In the genomic region with DNA sequence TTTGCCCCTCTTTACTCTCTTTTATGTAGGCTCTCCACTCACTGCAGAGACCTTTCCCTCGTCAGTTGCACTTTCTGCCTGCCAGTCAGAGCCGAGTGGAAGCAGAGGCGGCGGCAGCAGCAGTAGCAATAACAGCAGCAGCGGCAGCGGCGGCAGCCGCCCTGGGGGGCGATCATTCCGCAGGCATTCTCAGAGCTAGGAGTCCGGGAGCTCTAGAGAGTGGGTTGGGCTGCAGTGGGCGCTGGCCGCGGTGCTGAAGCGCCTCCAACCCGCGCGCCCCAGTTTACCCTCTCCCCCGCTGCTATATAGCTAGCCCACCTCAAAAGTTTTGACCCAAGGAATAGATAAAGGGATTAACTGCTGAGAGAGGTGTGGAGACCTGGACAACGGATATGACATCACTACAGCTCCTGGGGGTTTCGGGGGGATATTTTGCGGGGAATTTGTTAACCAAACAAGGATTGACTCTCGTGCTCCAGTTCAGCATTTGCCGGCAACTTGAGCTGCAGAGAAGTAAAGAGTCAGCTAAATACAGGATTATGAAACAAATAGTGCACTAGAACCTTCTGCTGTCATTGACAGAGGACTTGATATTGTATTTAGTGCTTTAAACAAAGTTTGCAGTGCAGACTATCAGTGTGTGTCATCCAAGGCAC, we compare ENCODE assay signal across 10 cellular contexts. TPM values are rescaled to one million over a fixed set of nuclear protein-coding genes. Genes with fewer than 3 reads are reported as not detected.
DNase-seq lines count a peak whose midpoint lies in the region; ATAC-seq, FAIRE-seq and TF ChIP-seq lines count a peak whose summit lies in the region.
"Had no signal": no experiment of that assay in that cellular context is flagged by ENCODE, and none has a peak within 500 bp of the region (broad histone marks: within the 10 kb centered on the region; RNA-seq: fewer than 3 reads in every experiment).

A gene (minus strand): TSS at position 97 of the 656 bp plus-strand sequence.

- H3K36me3 ChIP-seq in HepG2 (replicated peaks in 1 of 2; ENCODE audit: control insufficient read depth in 1 of 2, insufficient read depth in 2 of 2, low read length in 2 of 2), result no peaks in the 10 kb centered on the region

- POLR2A ChIA-PET in activated naive CD8-positive, alpha-beta T cell treated with anti-CD3 and anti-CD28 coated beads, Interleukin-2, amount 10 ng/mL, durations not matched to agents 7 days and 5 days (lab: Charles Lee), result no interaction called here
- POLR2A ChIA-PET in HepG2 (lab: Yijun Ruan, JAX), result no interaction called here

- H3K27ac ChIP-seq in HepG2 (ENCODE audit: extremely low read length, insufficient read depth, low read length), result no peak within 1 kb of the TSS

- no peak within 1 kb of the TSS for H3K4me2 ChIP-seq in HepG2 (ENCODE audit: low read depth, low read length)

- no peak within 1 kb of the TSS for H3K4me3 Mint-ChIP-seq in activated naive CD8-positive, alpha-beta T cell treated with anti-CD3 and anti-CD28 coated beads, Interleukin-2, amount 10 ng/mL, durations not matched to agents 7 days and 5 days
- H3K4me3 Mint-ChIP-seq in immature natural killer cell, result no peak within 1 kb of the TSS

- H3K4me1 Mint-ChIP-seq in activated naive CD8-positive, alpha-beta T cell treated with anti-CD3 and anti-CD28 coated beads, Interleukin-2, amount 10 ng/mL, durations not matched to agents 7 days and 5 days, result no peaks in the 10 kb centered on the region
- H3K4me1 Mint-ChIP-seq in immature natural killer cell, result no peaks in the 10 kb centered on the region

- FAIRE-seq in HepG2 (lab: Jason Lieb, UNC), result no peak
- FAIRE-seq: keratinocyte had no signal

- no peaks in the 10 kb centered on the region for H3K9me3 ChIP-seq in HepG2 (ENCODE audit: low read length)

- no peak for TF ChIP-seq RAD21 in HepG2 (CRISPR knock-in tag; IDR thresholded peaks at IDR 0.05)

- TF ChIP-seq CTCF in HepG2 (CRISPR knock-in tag; IDR thresholded peaks at IDR 0.05), result no peak

- no peak within 1 kb of the TSS for H3K9ac ChIP-seq in HepG2 (ENCODE audit: insufficient read depth, low read depth, low read length)

- TF ChIP-seq EP300 in HepG2 (IDR thresholded peaks at IDR 0.05; ENCODE audit: low read depth in 2 of 2, low read length in 2 of 2) (no peak), HepG2 (CRISPR knock-in tag; IDR thresholded peaks at IDR 0.05; ENCODE audit: borderline replicate concordance) (no peak)

- 3% methylated on average over 23 of the region's 24 CpGs for WGBS in HepG2 (ENCODE audit: low lambda C conversion rate)

- H3K36me3 Mint-ChIP-seq in activated naive CD8-positive, alpha-beta T cell treated with anti-CD3 and anti-CD28 coated beads, Interleukin-2, amount 10 ng/mL, durations not matched to agents 7 days and 5 days, result no peaks in the 10 kb centered on the region
- H3K36me3 Mint-ChIP-seq in immature natural killer cell, result peaks cover 0 to 4% (median 0%) of the 10 kb centered on the region in 3 donors

- CTCF ChIA-PET in HepG2 (lab: Yijun Ruan, JAX; ENCODE audit: low intra/inter-chr PET ratio, low total read pairs), result no interaction called here

- H3K79me2 ChIP-seq in HepG2 (ENCODE audit: insufficient read depth, low read length), result no peaks in the 10 kb centered on the region

- H3K27me3 ChIP-seq in HepG2 (ENCODE audit: control insufficient read depth in 1 of 2, insufficient read depth in 2 of 2, low read length in 2 of 2), result no peaks in the 10 kb centered on the region

- no peak within 1 kb of the TSS for H3K4me3 ChIP-seq in HepG2 (replicated peaks in 1 of 3; ENCODE audit: insufficient read depth in 1 of 3, low read depth in 2 of 3, low read length in 3 of 3)

- H3K27ac Mint-ChIP-seq in activated naive CD8-positive, alpha-beta T cell treated with anti-CD3 and anti-CD28 coated beads, Interleukin-2, amount 10 ng/mL, durations not matched to agents 7 days and 5 days, result no peak within 1 kb of the TSS
- H3K27ac Mint-ChIP-seq in immature natural killer cell, result no peak within 1 kb of the TSS

- no peaks in the 10 kb centered on the region for H4K20me1 ChIP-seq in HepG2 (ENCODE audit: insufficient read depth, low read length)

- DNase-seq in DMS153 (lab: John Stamatoyannopoulos, UW) (peak; percentile 25), HPDE6-E6E7 (ENCODE audit: extremely low spot score) (peak; percentile 23), HepG2 (ENCODE audit: low spot score) (peak; percentile 1), immature natural killer cell (no peak), NK-92 (lab: John Stamatoyannopoulos, UW; ENCODE audit: unreplicated experiment) (no peak)
- no peak for DNase-seq in activated naive CD8-positive, alpha-beta T cell treated with anti-CD3 and anti-CD28 coated beads, Interleukin-2, amount 10 ng/mL, durations not matched to agents 7 days and 5 days

- H3K4me1 ChIP-seq in HepG2 (ENCODE audit: insufficient read depth, low read length), result no peaks in the 10 kb centered on the region

- BruUV-seq in HepG2 (replicated peaks; lab: Mats Ljungman, UMichigan), result no TSS peak

- intact Hi-C loops in HepG2 (cut with micrococcal nuclease; ENCODE audit: unreplicated experiment), result no loop called here

- H3K9me3 Mint-ChIP-seq in activated naive CD8-positive, alpha-beta T cell treated with anti-CD3 and anti-CD28 coated beads, Interleukin-2, amount 10 ng/mL, durations not matched to agents 7 days and 5 days, result no peaks in the 10 kb centered on the region
- peaks cover 0 to 21% (median 5%) of the 10 kb centered on the region in 6 donors for H3K9me3 Mint-ChIP-seq in immature natural killer cell

- ATAC-seq in activated naive CD8-positive, alpha-beta T cell treated with anti-CD3 and anti-CD28 coated beads, Interleukin-2, amount 10 ng/mL, durations not matched to agents 7 days and 5 days (ENCODE audit: low read depth), result peak; percentile 56
- ATAC-seq in HepG2 (peak; percentile 88), GM21737 (IDR thresholded peaks at IDR 0.05; ENCODE audit: unreplicated experiment) (no peak), HG02840 (IDR thresholded peaks at IDR 0.05; ENCODE audit: low FRiP score, unreplicated experiment) (no peak)

- peaks cover 15% of the 10 kb centered on the region for H3K27me3 Mint-ChIP-seq in activated naive CD8-positive, alpha-beta T cell treated with anti-CD3 and anti-CD28 coated beads, Interleukin-2, amount 10 ng/mL, durations not matched to agents 7 days and 5 days
- peaks cover 0 to 1% (median 0%) of the 10 kb centered on the region in 3 donors for H3K27me3 Mint-ChIP-seq in immature natural killer cell (ENCODE audit: low read depth in 3 of 3)

- in situ Hi-C loops in HepG2 (cut with HindIII; ENCODE audit: extremely low pct_ligation_motif_present, low pct_unique_long_range_greater_than_20kb), result no loop called here

- TF ChIP-seq POLR2A in HepG2 (IDR thresholded peaks at IDR 0.05; ENCODE audit: insufficient read depth in 1 of 2, low read depth in 2 of 2, low read length in 2 of 2), result no peak

- H2AFZ ChIP-seq in HepG2 (ENCODE audit: low read length), result no peak within 1 kb of the TSS

TF ChIP-seq in HepG2, 621 proteins besides CTCF, POLR2A, EP300 and RAD21 (continues in another document):
- TF ChIP-seq SALL1 (CRISPR knock-in tag; IDR thresholded peaks at IDR 0.05) (peak; percentile 25; the same call in 1 of the 2 replicates), ZFP41 (CRISPR knock-in tag; IDR thresholded peaks at IDR 0.05; ENCODE audit: borderline replicate concordance) (no peak), ZBTB21 (CRISPR knock-in tag; IDR thresholded peaks at IDR 0.05) (no peak), NFIB (CRISPR knock-in tag; IDR thresholded peaks at IDR 0.05; ENCODE audit: borderline replicate concordance) (no peak), NFIC (IDR thresholded peaks at IDR 0.05; ENCODE audit: low read length) (no peak), SOX6 (IDR thresholded peaks at IDR 0.05) (no peak), SOX6 (CRISPR knock-in tag; IDR thresholded peaks at IDR 0.05) (no peak), ZNF782 (CRISPR knock-in tag; IDR thresholded peaks at IDR 0.05; ENCODE audit: borderline replicate concordance) (no peak), ZNF816 (CRISPR knock-in tag; IDR thresholded peaks at IDR 0.05; ENCODE audit: borderline replicate concordance) (no peak), MAFG (CRISPR knock-in tag; IDR thresholded peaks at IDR 0.05) (no peak)
- TF ChIP-seq, protein P1, sequence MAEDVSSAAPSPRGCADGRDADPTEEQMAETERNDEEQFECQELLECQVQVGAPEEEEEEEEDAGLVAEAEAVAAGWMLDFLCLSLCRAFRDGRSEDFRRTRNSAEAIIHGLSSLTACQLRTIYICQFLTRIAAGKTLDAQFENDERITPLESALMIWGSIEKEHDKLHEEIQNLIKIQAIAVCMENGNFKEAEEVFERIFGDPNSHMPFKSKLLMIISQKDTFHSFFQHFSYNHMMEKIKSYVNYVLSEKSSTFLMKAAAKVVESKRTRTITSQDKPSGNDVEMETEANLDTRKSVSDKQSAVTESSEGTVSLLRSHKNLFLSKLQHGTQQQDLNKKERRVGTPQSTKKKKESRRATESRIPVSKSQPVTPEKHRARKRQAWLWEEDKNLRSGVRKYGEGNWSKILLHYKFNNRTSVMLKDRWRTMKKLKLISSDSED (CRISPR knock-in tag; IDR thresholded peaks at IDR 0.05), result no peak

RNA-seq across cellular contexts. Expression of the gene that starts here (rescaled TPM):
- not detected for total RNA-seq in activated naive CD8-positive, alpha-beta T cell treated with anti-CD3 and anti-CD28 coated beads, Interleukin-2, amount 10 ng/mL, durations not matched to agents 7 days and 5 days
- not detected in 2 replicates for total RNA-seq in HepG2 (2016; rRNA removed; fragmentation: Illumina TruSeq; extraction: Trizol)
- not detected in 2 replicates for total RNA-seq in HepG2 (2016; cell fraction: cytosol; rRNA removed; fragmentation: Illumina TruSeq; extraction: Trizol; ENCODE audit: low read depth)
- not detected in 2 replicates for total RNA-seq in HepG2 (2016; cell fraction: insoluble cytoplasmic fraction; rRNA removed; fragmentation: Illumina TruSeq; extraction: Trizol)
- not detected in 2 replicates for total RNA-seq in HepG2 (2016; cell fraction: membrane; rRNA removed; fragmentation: Illumina TruSeq; extraction: Trizol)
- total RNA-seq in HepG2 (2016; cell fraction: nucleus; rRNA removed; fragmentation: Illumina TruSeq; extraction: Trizol), result not detected in 2 replicates
- not detected in 2 replicates for polyA plus RNA-seq in HepG2 (2011; rRNA removed)
- not detected in 2 replicates for polyA plus RNA-seq in HepG2 (2011; cell fraction: cytosol; rRNA removed)
- polyA plus RNA-seq in HepG2 (2011; cell fraction: nucleus; rRNA removed), result not detected in 2 replicates
- not detected in 2 replicates for polyA plus RNA-seq in HepG2 (2012)
- not detected in 2 replicates for polyA plus RNA-seq in HepG2 (2016; cell fraction: cytosol; fragmentation: Illumina TruSeq; extraction: Trizol; ENCODE audit: low read depth)
- not detected in 2 replicates for polyA plus RNA-seq in HepG2 (2016; cell fraction: insoluble cytoplasmic fraction; fragmentation: Illumina TruSeq; extraction: Trizol; ENCODE audit: low read depth)
- not detected in 2 replicates for polyA plus RNA-seq in HepG2 (2016; cell fraction: membrane; fragmentation: Illumina TruSeq; extraction: Trizol; ENCODE audit: low read depth)
- polyA plus RNA-seq in HepG2 (2016; cell fraction: nucleus; fragmentation: Illumina TruSeq; extraction: Trizol; ENCODE audit: insufficient read depth, low read depth), result not detected in 2 replicates
- polyA minus RNA-seq in HepG2 (2011; rRNA and poly(A)+ RNA removed; ENCODE audit: low replicate concordance), result not detected in 2 replicates
- polyA minus RNA-seq in HepG2 (2011; cell fraction: cytosol; rRNA and poly(A)+ RNA removed), result not detected in 2 replicates
- polyA minus RNA-seq in HepG2 (2011; cell fraction: nucleus; rRNA and poly(A)+ RNA removed), result not detected in 2 replicates
- not detected for polyA plus RNA-seq in immature natural killer cell
- polyA plus RNA-seq: keratinocyte, urinary bladder had no signal

Comparison
In these comparisons a context has a peak if more than half of its experiments do, and no peak if none do; other contexts are left out.
1. Peak in ATAC-seq in activated naive CD8-positive, alpha-beta T cell treated with anti-CD3 and anti-CD28 coated beads, Interleukin-2, amount 10 ng/mL, durations not matched to agents 7 days and 5 days; RNA of the gene not detected or under 1 TPM.
2. Peak in DNase-seq and ATAC-seq in HepG2; RNA of the gene not detected or under 1 TPM.
3. DNase-seq: peak in DMS153 (single experiment) and HPDE6-E6E7 (single experiment); none in activated naive CD8-positive, alpha-beta T cell treated with anti-CD3 and anti-CD28 coated beads, Interleukin-2, amount 10 ng/mL, durations not matched to agents 7 days and 5 days (single experiment), immature natural killer cell (0 of 3) and NK-92 (single experiment).